In genomic region chr6:105042648-105043047, GRCh38 we compare ENCODE assay signal across 1 cellular context.
TF ChIP-seq lines count a peak whose summit lies in the region.

No MANE protein-coding gene starts in this region.

TF ChIP-seq in K562, 482 proteins besides CTCF, POLR2A, EP300 and RAD21 (continued from another document):
- TF ChIP-seq CLOCK (CRISPR knock-in tag; IDR thresholded peaks at IDR 0.05; ENCODE audit: borderline replicate concordance), result no peak
